Comparison of ENCODE assay signal across 1 cellular context in the genomic region with DNA sequence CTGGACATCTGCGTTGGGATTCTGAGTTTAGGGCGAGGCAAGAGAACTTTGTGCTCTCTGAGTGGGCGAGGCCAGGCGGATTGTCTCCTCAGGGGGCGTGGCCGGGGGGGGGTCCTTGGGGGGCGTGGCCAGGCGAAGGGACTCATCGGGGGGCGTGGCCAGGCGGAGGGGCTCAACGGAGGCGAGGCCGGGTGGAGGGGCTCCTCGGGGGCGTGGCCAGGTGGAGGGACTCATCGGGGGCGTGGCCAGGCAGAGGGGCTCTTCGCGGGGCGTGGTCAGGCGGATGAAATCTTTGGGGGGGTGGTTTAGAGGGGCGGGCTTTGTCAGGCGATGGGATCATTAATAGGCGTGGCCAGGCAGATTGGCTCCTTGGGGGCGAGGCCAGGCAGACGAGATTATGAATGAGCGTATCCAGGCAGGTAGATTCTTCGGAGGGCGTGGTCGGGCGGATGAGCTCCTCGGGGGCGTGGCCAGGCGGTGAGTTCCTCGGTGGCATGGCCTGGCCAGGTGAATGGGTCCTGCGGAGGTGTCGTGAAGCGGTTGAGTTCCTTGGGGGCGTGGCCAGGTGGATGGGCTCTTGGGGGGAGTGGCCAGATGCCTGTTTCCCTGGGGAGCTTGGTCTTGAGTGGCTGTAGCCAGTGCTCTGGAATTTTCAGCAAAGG.
TF ChIP-seq lines count a peak whose summit lies in the region.

No MANE protein-coding gene starts in this region.

TF ChIP-seq in K562, 482 proteins besides CTCF, POLR2A, EP300 and RAD21:
- TF ChIP-seq HMGN3 (IDR thresholded peaks at IDR 0.05; ENCODE audit: borderline replicate concordance, extremely low read depth, insufficient read length, low read depth, low read length) (peak; percentile 11), SP1 (CRISPR knock-in tag; IDR thresholded peaks at IDR 0.05) (peak; percentile 61), KDM2B (CRISPR knock-in tag; IDR thresholded peaks at IDR 0.05) (no peak)
- TF ChIP-seq, protein P1, sequence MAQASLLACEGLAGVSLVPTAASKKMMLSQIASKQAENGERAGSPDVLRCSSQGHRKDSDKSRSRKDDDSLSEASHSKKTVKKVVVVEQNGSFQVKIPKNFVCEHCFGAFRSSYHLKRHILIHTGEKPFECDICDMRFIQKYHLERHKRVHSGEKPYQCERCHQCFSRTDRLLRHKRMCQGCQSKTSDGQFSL (CRISPR knock-in tag; IDR thresholded peaks at IDR 0.05), result peak; percentile 13; the same call in 1 of the 2 replicates
- TF ChIP-seq, protein P1 (tag; IDR thresholded peaks at IDR 0.05), result peak in 1 of 2 experiments; percentile 79; a peak in 2 of 4 replicates
- TF ChIP-seq, protein P2, sequence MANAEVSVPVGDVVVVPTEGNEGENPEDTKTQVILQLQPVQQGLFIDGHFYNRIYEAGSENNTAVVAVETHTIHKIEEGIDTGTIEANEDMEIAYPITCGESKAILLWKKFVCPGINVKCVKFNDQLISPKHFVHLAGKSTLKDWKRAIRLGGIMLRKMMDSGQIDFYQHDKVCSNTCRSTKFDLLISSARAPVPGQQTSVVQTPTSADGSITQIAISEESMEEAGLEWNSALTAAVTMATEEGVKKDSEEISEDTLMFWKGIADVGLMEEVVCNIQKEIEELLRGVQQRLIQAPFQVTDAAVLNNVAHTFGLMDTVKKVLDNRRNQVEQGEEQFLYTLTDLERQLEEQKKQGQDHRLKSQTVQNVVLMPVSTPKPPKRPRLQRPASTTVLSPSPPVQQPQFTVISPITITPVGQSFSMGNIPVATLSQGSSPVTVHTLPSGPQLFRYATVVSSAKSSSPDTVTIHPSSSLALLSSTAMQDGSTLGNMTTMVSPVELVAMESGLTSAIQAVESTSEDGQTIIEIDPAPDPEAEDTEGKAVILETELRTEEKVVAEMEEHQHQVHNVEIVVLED (CRISPR knock-in tag; IDR thresholded peaks at IDR 0.05), result no peak
- TF ChIP-seq, protein P3, sequence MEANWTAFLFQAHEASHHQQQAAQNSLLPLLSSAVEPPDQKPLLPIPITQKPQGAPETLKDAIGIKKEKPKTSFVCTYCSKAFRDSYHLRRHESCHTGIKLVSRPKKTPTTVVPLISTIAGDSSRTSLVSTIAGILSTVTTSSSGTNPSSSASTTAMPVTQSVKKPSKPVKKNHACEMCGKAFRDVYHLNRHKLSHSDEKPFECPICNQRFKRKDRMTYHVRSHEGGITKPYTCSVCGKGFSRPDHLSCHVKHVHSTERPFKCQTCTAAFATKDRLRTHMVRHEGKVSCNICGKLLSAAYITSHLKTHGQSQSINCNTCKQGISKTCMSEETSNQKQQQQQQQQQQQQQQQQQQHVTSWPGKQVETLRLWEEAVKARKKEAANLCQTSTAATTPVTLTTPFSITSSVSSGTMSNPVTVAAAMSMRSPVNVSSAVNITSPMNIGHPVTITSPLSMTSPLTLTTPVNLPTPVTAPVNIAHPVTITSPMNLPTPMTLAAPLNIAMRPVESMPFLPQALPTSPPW (CRISPR knock-in tag; IDR thresholded peaks at IDR 0.05), result peak; percentile 40; the same call in 1 of the 2 replicates
- TF ChIP-seq, protein P4, sequence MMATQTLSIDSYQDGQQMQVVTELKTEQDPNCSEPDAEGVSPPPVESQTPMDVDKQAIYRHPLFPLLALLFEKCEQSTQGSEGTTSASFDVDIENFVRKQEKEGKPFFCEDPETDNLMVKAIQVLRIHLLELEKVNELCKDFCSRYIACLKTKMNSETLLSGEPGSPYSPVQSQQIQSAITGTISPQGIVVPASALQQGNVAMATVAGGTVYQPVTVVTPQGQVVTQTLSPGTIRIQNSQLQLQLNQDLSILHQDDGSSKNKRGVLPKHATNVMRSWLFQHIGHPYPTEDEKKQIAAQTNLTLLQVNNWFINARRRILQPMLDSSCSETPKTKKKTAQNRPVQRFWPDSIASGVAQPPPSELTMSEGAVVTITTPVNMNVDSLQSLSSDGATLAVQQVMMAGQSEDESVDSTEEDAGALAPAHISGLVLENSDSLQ (IDR thresholded peaks at IDR 0.05), result peak; percentile 52; the same call in 1 of the 2 replicates
